Comparison of ENCODE assay signal across 8 cellular contexts in the genomic region with DNA sequence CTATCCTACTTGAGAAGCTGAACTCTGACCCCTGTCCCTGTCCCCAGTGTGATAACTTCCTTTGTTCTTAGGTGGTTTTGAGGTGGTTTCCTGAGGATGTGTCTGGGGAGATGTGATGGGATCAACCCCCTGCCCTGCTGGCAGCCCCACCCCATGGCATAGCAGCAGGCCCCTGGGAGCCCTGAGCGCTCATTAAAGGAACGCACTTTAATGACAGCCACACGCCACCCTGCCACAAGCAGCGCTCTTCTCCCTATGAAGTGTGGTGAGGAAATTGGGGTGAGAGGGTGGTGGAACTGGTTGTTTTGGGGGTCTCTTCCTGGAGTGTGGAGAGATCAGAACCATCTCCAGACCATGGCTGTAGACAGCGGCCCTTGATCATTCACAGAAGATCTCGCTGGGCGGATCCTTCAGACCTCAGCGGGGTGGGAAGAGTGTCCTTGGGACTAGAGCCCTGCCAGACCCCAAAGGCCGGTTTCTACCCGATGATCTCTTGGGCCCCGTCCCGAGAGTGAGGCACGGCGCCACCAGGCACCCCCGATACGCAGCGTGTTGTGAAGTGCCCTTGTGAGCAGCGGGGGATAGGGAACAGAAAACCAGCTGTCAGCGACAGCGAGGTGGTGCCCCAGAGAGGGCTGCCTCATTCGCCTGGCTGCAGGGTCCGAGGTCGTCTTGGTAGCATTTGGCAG. TPM values are rescaled to one million over a fixed set of nuclear protein-coding genes. Genes with fewer than 3 reads are reported as not detected.
DNase-seq lines count a peak whose midpoint lies in the region; ATAC-seq, FAIRE-seq and TF ChIP-seq lines count a peak whose summit lies in the region.

No MANE protein-coding gene starts in this region.

- peak overlapping the region; percentile 48; the same call in 1 of the 2 replicates for H3K27ac ChIP-seq in BLaER1

- H3K4me3 ChIP-seq in BLaER1 (peak overlapping the region; percentile 46), bronchial epithelial cell (ENCODE audit: low read depth, low read length) (no peak overlapping the region)

- no peaks in the 10 kb centered on the region for H3K27me3 Mint-ChIP-seq in naive thymus-derived CD8-positive, alpha-beta T cell

- no peaks in the 10 kb centered on the region for H3K9me3 ChIP-seq in BLaER1

- POLR2A ChIA-PET in naive thymus-derived CD8-positive, alpha-beta T cell (lab: Charles Lee) = interaction anchor here (1.1 to 2.1 kb wide), 10 partner anchors 11 to 267 kb away, joined by 3 to 11 read pairs (median 7); partner anchors contain the start of gene SYNJ2

- peaks cover 0 to 3% (median 0%) of the 10 kb centered on the region in 3 donors for H3K36me3 Mint-ChIP-seq in naive thymus-derived CD8-positive, alpha-beta T cell

- H3K4me3 Mint-ChIP-seq in naive thymus-derived CD8-positive, alpha-beta T cell = peak overlapping the region; percentile 73 to 91 (median 86)

- H3K9me3 Mint-ChIP-seq in naive thymus-derived CD8-positive, alpha-beta T cell = no peaks in the 10 kb centered on the region

- peaks cover 35 to 50% (median 46%) of the 10 kb centered on the region in 4 donors for H3K4me1 Mint-ChIP-seq in naive thymus-derived CD8-positive, alpha-beta T cell

- TF ChIP-seq CTCF in bronchial epithelial cell (IDR thresholded peaks at IDR 0.05; ENCODE audit: insufficient read depth, low read length, severe bottlenecking) = no peak

- no peak overlapping the region for H3K9ac ChIP-seq in BLaER1

- H3K36me3 ChIP-seq in BLaER1 (no peaks in the 10 kb centered on the region), bronchial epithelial cell (ENCODE audit: control insufficient read depth, insufficient read depth, low read length) (peaks cover 2% of the 10 kb centered on the region)

- peaks cover 46% of the 10 kb centered on the region for H4K20me1 ChIP-seq in BLaER1

- DNase-seq in bronchial epithelial cell (ENCODE audit: low read depth) = no peak
- peak in 1 of 10 donors; percentile 9 for DNase-seq in naive thymus-derived CD8-positive, alpha-beta T cell
- DNase-seq in ecto neural progenitor cell (ENCODE audit: low spot score) = no peak
- DNase-seq in NCI-H526 treated with DMSO at 0.1 percent for 48 hours (lab: John Stamatoyannopoulos, UW) = no peak

- H3K4me1 ChIP-seq in BLaER1 = peaks cover 55% of the 10 kb centered on the region

- H3K4me2 ChIP-seq in BLaER1 = peak overlapping the region; percentile 94

- H3K27ac Mint-ChIP-seq in naive thymus-derived CD8-positive, alpha-beta T cell = peak overlapping the region; percentile 90 to 99 (median 98)

- peak; percentile 10 for ATAC-seq in HG02884 (IDR thresholded peaks at IDR 0.05; ENCODE audit: unreplicated experiment)
- peak; percentile 49 to 56 for ATAC-seq in naive thymus-derived CD8-positive, alpha-beta T cell
- ATAC-seq in HG03469 (IDR thresholded peaks at IDR 0.05; ENCODE audit: unreplicated experiment) = no peak
- no peak for ATAC-seq in HG03039 (IDR thresholded peaks at IDR 0.05; ENCODE audit: unreplicated experiment)

- H3K27me3 ChIP-seq in BLaER1 (no peaks in the 10 kb centered on the region), bronchial epithelial cell (ENCODE audit: control insufficient read depth, insufficient read depth, low read length) (no peaks in the 10 kb centered on the region)

- peak; percentile 47 for FAIRE-seq in bronchial epithelial cell (lab: Jason Lieb, UNC)

RNA-seq across cellular contexts. Expression of gene SYNJ2, which starts 45.4 kb away (rescaled TPM):
- 7.4 and 8.2 TPM in 2 replicates for total RNA-seq in bronchial epithelial cell
- total RNA-seq in naive thymus-derived CD8-positive, alpha-beta T cell = 10 to 100 TPM; 15.7 to 16.3 TPM
- polyA plus RNA-seq in naive thymus-derived CD8-positive, alpha-beta T cell = 1 to 10 TPM; 5.2 to 8.5 (median 8.2) TPM

Comparison
In these comparisons a context has a peak if more than half of its experiments do, and no peak if none do; other contexts are left out.
1. ATAC-seq: peak in HG02884 (single experiment) and naive thymus-derived CD8-positive, alpha-beta T cell (2 of 2); none in HG03469 (single experiment) and HG03039 (single experiment).